Comparison of ENCODE assay signal across 1 cellular context in genomic region chr2:159735648-159736047, GRCh38.
TF ChIP-seq lines count a peak whose summit lies in the region.

No MANE protein-coding gene starts in this region.

TF ChIP-seq in IMR-90, 13 proteins besides CTCF, POLR2A, EP300 and RAD21:
- TF ChIP-seq BHLHE40 (IDR thresholded peaks at IDR 0.05; ENCODE audit: low read depth, low read length) (no peak), MAZ (IDR thresholded peaks at IDR 0.05; ENCODE audit: borderline replicate concordance, low read depth, low read length) (no peak), RCOR1 (IDR thresholded peaks at IDR 0.05; ENCODE audit: insufficient replicate concordance, low read length) (no peak), MAFK (IDR thresholded peaks at IDR 0.05; ENCODE audit: low read depth, low read length) (no peak), ELK1 (IDR thresholded peaks at IDR 0.05; ENCODE audit: borderline replicate concordance, low read depth, low read length) (no peak), FOS (IDR thresholded peaks at IDR 0.05; ENCODE audit: low read depth, low read length) (no peak), CEBPB (IDR thresholded peaks at IDR 0.05; ENCODE audit: low read depth, low read length) (no peak), RFX5 (IDR thresholded peaks at IDR 0.05; ENCODE audit: low read depth, low read length) (no peak), SMC3 (IDR thresholded peaks at IDR 0.05; ENCODE audit: low read depth, low read length) (no peak), CHD1 (IDR thresholded peaks at IDR 0.05; ENCODE audit: low read depth, low read length) (no peak), NFE2L2 (IDR thresholded peaks at IDR 0.05; ENCODE audit: low read depth, low read length) (no peak), MXI1 (IDR thresholded peaks at IDR 0.05; ENCODE audit: borderline replicate concordance, low read depth, low read length) (no peak), USF2 (IDR thresholded peaks at IDR 0.05; ENCODE audit: low read depth, low read length) (no peak)
